Comparison of ENCODE assay signal across 11 cellular contexts in the genomic region with DNA sequence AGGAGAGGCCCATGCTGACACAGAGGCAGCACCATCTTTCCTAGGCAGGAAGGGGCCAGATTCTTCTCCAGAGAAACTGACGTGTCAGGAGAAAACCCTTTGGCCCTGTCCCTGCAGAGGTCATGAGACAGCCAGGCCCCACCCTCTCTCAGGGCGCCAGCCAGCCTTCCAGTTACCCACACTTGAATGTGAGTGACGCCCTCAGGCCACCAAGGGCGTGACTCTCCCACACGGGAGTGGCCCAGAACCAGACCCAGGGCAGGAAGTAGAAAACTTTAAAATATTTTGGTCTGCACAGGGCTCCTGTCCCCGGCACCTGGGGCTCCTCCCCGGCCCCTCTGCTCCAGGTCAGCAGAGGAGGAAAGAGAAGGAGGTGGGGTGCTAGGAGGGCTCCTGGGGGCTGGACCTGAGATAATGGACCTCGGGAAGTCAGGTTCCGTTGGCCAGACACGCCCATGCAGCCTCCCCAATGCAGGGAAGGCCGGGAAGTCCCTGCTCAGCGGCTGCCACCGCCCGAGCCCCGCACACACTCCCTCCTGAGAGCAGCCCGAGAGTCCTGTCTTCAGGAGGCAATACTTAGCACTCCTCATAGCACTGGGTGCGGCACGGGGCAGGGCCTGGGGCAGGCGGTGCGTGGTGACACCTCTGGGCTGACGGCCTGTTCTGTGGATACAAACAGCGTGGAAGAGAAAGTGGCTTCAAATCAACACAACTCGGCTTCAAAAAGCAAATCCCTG.
DNase-seq lines count a peak whose midpoint lies in the region; ATAC-seq, FAIRE-seq and TF ChIP-seq lines count a peak whose summit lies in the region.
"Had no signal": no experiment of that assay in that cellular context is flagged by ENCODE, and none has a peak within 500 bp of the region (broad histone marks: within the 10 kb centered on the region; RNA-seq: fewer than 3 reads in every experiment).

No MANE protein-coding gene starts in this region.

- no peak for FAIRE-seq in RCC 7860 (lab: Jason Lieb, UNC)
- FAIRE-seq: colon had no signal

- intact Hi-C loops in natural killer cell (cut with micrococcal nuclease) = no loop called here

- TF ChIP-seq POLR2A in erythroblast (IDR thresholded peaks at IDR 0.05; ENCODE audit: low read length) = no peak

- peak overlapping the region in 1 of 2 donors; percentile 27 for H3K27ac Mint-ChIP-seq in natural killer cell
- no peak overlapping the region for H3K27ac Mint-ChIP-seq in natural killer cell treated with Interleukin-12 subunit alpha and Interleukin-12 subunit beta and Interleukin-15 and Interleukin-18, amount 100 ng/mL, for 72 hours
- H3K27ac Mint-ChIP-seq: activated T-helper 1 cell treated with anti-CD3 and anti-CD28 coated beads, Interleukin-12 subunit alpha, Interleukin-12 subunit beta, Interleukin-2, Interleukin-4 antibody, amounts not matched to agents 30 ng/mL and 10 ng/mL and 1 ng/mL, durations not matched to agents 14 hours and 24 hours and 36 hours had no signal

- peaks cover 0 to 3% of the 10 kb centered on the region in 2 donors for H3K27me3 Mint-ChIP-seq in natural killer cell (ENCODE audit: low read depth in 2 of 2)
- H3K27me3 Mint-ChIP-seq in natural killer cell treated with Interleukin-12 subunit alpha and Interleukin-12 subunit beta and Interleukin-15 and Interleukin-18, amount 100 ng/mL, for 72 hours = peaks cover 4 to 7% of the 10 kb centered on the region in 2 donors

- ATAC-seq in natural killer cell = peak; percentile 36 to 61 (median 60)
- ATAC-seq in natural killer cell treated with Interleukin-12 subunit alpha and Interleukin-12 subunit beta and Interleukin-15 and Interleukin-18, amount 100 ng/mL, for 72 hours = no peak

- TF ChIP-seq CTCF in natural killer cell (IDR thresholded peaks at IDR 0.05) = no peak

- no peak overlapping the region for H3K4me3 Mint-ChIP-seq in natural killer cell
- H3K4me3 Mint-ChIP-seq in natural killer cell treated with Interleukin-12 subunit alpha and Interleukin-12 subunit beta and Interleukin-15 and Interleukin-18, amount 100 ng/mL, for 72 hours = no peak overlapping the region
- H3K4me3 Mint-ChIP-seq: activated T-helper 1 cell treated with anti-CD3 and anti-CD28 coated beads, Interleukin-12 subunit alpha, Interleukin-12 subunit beta, Interleukin-2, Interleukin-4 antibody, amounts not matched to agents 30 ng/mL and 10 ng/mL and 1 ng/mL, durations not matched to agents 14 hours and 24 hours and 36 hours had no signal

- no peaks in the 10 kb centered on the region for H3K4me1 Mint-ChIP-seq in natural killer cell
- no peaks in the 10 kb centered on the region for H3K4me1 Mint-ChIP-seq in natural killer cell treated with Interleukin-12 subunit alpha and Interleukin-12 subunit beta and Interleukin-15 and Interleukin-18, amount 100 ng/mL, for 72 hours (ENCODE audit: low read depth in 2 of 2)

- no peaks in the 10 kb centered on the region for H3K36me3 Mint-ChIP-seq in natural killer cell
- no peaks in the 10 kb centered on the region for H3K36me3 Mint-ChIP-seq in natural killer cell treated with Interleukin-12 subunit alpha and Interleukin-12 subunit beta and Interleukin-15 and Interleukin-18, amount 100 ng/mL, for 72 hours

- DNase-seq in natural killer cell (no peak), erythroblast (lab: John Stamatoyannopoulos, UW) (peak; percentile 33 to 35), mucosa of gallbladder (ENCODE audit: low spot score) (peak; percentile 24), ureter (ENCODE audit: low spot score) (peak; percentile 82), globus pallidus (ENCODE audit: low spot score) (no peak), RCC 7860 (ENCODE audit: low spot score) (no peak)
- no peak for DNase-seq in natural killer cell treated with Interleukin-12 subunit alpha and Interleukin-12 subunit beta and Interleukin-15 and Interleukin-18, amount 100 ng/mL, for 72 hours (ENCODE audit: low spot score)
- DNase-seq in stimulated activated CD4-positive, alpha-beta T cell treated with anti-CD3 and anti-CD28 coated beads, Interleukin-12 subunit alpha, Interleukin-12 subunit beta, amount 100 ng/mL, for 4 hours = no peak
- DNase-seq: NCI-H1105 treated with DMSO at 0.1 percent for 48 hours had no signal

- no peaks in the 10 kb centered on the region for H3K9me3 Mint-ChIP-seq in natural killer cell
- H3K9me3 Mint-ChIP-seq in natural killer cell treated with Interleukin-12 subunit alpha and Interleukin-12 subunit beta and Interleukin-15 and Interleukin-18, amount 100 ng/mL, for 72 hours = no peaks in the 10 kb centered on the region
- H3K9me3 Mint-ChIP-seq: activated T-helper 1 cell treated with anti-CD3 and anti-CD28 coated beads, Interleukin-12 subunit alpha, Interleukin-12 subunit beta, Interleukin-2, Interleukin-4 antibody, amounts not matched to agents 30 ng/mL and 10 ng/mL and 1 ng/mL, durations not matched to agents 14 hours and 24 hours and 36 hours had no signal

Comparison
In these comparisons a context has a peak if more than half of its experiments do, and no peak if none do; other contexts are left out.
1. ATAC-seq: peak in natural killer cell (3 of 3); none in natural killer cell treated with Interleukin-12 subunit alpha and Interleukin-12 subunit beta and Interleukin-15 and Interleukin-18, amount 100 ng/mL, for 72 hours (0 of 2).
2. DNase-seq: peak in erythroblast (2 of 2), mucosa of gallbladder (single experiment) and ureter (single experiment); none in natural killer cell (single experiment), natural killer cell treated with Interleukin-12 subunit alpha and Interleukin-12 subunit beta and Interleukin-15 and Interleukin-18, amount 100 ng/mL, for 72 hours (single experiment), globus pallidus (single experiment), stimulated activated CD4-positive, alpha-beta T cell treated with anti-CD3 and anti-CD28 coated beads, Interleukin-12 subunit alpha, Interleukin-12 subunit beta, amount 100 ng/mL, for 4 hours (single experiment) and RCC 7860 (single experiment).